In the genomic region with DNA sequence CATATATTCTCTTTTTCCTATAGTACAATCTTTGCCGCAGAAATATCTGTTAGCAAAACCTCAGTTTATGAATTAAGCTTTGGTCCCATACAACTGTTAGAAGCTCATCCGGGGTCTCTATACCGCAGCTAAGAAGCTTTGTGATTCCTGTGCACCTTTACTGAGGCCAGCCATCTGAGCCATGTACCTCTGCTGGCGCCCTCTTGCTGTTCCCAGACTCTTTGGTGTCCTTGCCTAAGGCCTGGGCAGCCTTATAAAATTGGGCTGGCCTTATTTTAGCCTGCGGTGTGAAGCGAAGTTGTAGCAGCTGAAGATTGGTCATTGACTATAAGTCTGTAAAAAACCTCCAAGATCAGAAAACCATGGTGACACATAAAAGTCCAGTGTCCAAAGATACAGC, we compare ENCODE assay signal across 2 cellular contexts.
TF ChIP-seq lines count a peak whose summit lies in the region.

No MANE protein-coding gene starts in this region.

TF ChIP-seq in HCT116, 20 proteins besides CTCF, POLR2A, EP300 and RAD21:
- TF ChIP-seq, protein P1, sequence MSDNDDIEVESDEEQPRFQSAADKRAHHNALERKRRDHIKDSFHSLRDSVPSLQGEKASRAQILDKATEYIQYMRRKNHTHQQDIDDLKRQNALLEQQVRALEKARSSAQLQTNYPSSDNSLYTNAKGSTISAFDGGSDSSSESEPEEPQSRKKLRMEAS (IDR thresholded peaks at IDR 0.05): no peak
- TF ChIP-seq FOSL1 (IDR thresholded peaks at IDR 0.05; ENCODE audit: low read depth) (no peak), ELF1 (IDR thresholded peaks at IDR 0.05; ENCODE audit: borderline replicate concordance, low read depth) (no peak), CBX3 (IDR thresholded peaks at IDR 0.05; ENCODE audit: low read depth) (no peak), SRF (IDR thresholded peaks at IDR 0.05; ENCODE audit: low read depth) (no peak), ZFX (IDR thresholded peaks at IDR 0.05) (no peak), EZH2 (IDR thresholded peaks at IDR 0.05) (no peak), TCF7L2 (IDR thresholded peaks at IDR 0.05; ENCODE audit: borderline replicate concordance, extremely low read depth, insufficient read depth, insufficient read length) (no peak)
- TF ChIP-seq, protein P2, sequence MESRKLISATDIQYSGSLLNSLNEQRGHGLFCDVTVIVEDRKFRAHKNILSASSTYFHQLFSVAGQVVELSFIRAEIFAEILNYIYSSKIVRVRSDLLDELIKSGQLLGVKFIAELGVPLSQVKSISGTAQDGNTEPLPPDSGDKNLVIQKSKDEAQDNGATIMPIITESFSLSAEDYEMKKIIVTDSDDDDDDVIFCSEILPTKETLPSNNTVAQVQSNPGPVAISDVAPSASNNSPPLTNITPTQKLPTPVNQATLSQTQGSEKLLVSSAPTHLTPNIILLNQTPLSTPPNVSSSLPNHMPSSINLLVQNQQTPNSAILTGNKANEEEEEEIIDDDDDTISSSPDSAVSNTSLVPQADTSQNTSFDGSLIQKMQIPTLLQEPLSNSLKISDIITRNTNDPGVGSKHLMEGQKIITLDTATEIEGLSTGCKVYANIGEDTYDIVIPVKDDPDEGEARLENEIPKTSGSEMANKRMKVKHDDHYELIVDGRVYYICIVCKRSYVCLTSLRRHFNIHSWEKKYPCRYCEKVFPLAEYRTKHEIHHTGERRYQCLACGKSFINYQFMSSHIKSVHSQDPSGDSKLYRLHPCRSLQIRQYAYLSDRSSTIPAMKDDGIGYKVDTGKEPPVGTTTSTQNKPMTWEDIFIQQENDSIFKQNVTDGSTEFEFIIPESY (IDR thresholded peaks at IDR 0.05; ENCODE audit: extremely low read depth, insufficient replicate concordance, low read length): no peak

TF ChIP-seq in WTC11, 78 proteins besides CTCF, POLR2A, EP300 and RAD21:
- no peak for TF ChIP-seq TEAD1 (CRISPR knock-in tag; IDR thresholded peaks at IDR 0.05)
- TF ChIP-seq IRF2 (CRISPR knock-in tag; IDR thresholded peaks at IDR 0.05; ENCODE audit: borderline replicate concordance, low read depth): no peak
- no peak for TF ChIP-seq ZNF263 (CRISPR knock-in tag; IDR thresholded peaks at IDR 0.05; ENCODE audit: low read depth)
- no peak for TF ChIP-seq GTF2I (CRISPR knock-in tag; conservative IDR thresholded peaks at IDR 0.05)
- TF ChIP-seq, protein P3, sequence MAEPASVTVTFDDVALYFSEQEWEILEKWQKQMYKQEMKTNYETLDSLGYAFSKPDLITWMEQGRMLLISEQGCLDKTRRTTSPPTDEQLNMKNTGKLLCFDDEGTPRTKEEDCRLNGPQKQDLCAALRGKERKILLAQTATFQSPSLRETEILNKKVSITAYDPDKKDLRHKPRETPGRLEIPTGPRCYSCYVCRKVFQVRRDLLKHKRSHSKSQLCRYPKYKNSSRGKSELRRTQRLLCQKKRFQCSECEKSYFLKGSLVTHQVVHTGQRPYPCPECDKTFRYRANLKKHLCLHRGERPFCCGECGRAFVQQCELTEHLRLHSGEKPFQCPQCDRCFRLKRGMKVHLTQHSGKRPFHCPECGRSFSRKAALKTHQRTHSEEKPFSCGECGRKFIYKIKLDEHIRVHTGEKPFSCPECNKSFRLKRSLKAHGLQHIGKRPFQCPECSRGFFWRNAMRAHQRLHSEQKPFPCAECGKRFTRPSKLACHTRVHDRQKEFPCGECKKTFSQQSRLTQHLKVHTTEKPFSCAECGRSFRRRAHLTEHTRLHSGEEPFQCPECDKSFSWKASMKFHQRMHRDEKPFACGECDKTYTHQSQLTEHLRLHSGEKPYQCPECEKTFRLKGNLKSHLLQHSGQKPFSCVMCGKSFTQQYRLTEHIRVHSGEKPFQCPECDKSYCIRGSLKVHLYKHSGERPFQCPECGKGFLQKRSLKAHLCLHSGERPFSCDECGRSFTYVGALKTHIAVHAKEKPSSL (CRISPR knock-in tag; conservative IDR thresholded peaks at IDR 0.05): no peak
- no peak for TF ChIP-seq GRHL2 (CRISPR knock-in tag; IDR thresholded peaks at IDR 0.05; ENCODE audit: insufficient replicate concordance, severe bottlenecking)
- TF ChIP-seq, protein P4, sequence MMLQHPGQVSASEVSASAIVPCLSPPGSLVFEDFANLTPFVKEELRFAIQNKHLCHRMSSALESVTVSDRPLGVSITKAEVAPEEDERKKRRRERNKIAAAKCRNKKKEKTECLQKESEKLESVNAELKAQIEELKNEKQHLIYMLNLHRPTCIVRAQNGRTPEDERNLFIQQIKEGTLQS (CRISPR knock-in tag; conservative IDR thresholded peaks at IDR 0.05): no peak
- no peak for TF ChIP-seq MXD4 (CRISPR knock-in tag; IDR thresholded peaks at IDR 0.05; ENCODE audit: borderline replicate concordance)
- TF ChIP-seq JUN (CRISPR knock-in tag; IDR thresholded peaks at IDR 0.05): no peak
- no peak for TF ChIP-seq JAZF1 (CRISPR knock-in tag; IDR thresholded peaks at IDR 0.05)
- no peak for TF ChIP-seq ZNF396 (CRISPR knock-in tag; IDR thresholded peaks at IDR 0.05; ENCODE audit: borderline replicate concordance)
- no peak for TF ChIP-seq OVOL2 (CRISPR knock-in tag; IDR thresholded peaks at IDR 0.05; ENCODE audit: borderline replicate concordance)
- TF ChIP-seq, protein P5, sequence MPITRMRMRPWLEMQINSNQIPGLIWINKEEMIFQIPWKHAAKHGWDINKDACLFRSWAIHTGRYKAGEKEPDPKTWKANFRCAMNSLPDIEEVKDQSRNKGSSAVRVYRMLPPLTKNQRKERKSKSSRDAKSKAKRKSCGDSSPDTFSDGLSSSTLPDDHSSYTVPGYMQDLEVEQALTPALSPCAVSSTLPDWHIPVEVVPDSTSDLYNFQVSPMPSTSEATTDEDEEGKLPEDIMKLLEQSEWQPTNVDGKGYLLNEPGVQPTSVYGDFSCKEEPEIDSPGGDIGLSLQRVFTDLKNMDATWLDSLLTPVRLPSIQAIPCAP (CRISPR knock-in tag; IDR thresholded peaks at IDR 0.05): no peak
- no peak for TF ChIP-seq SMAD3 (CRISPR knock-in tag; IDR thresholded peaks at IDR 0.05; ENCODE audit: borderline replicate concordance)
- TF ChIP-seq, protein P6, sequence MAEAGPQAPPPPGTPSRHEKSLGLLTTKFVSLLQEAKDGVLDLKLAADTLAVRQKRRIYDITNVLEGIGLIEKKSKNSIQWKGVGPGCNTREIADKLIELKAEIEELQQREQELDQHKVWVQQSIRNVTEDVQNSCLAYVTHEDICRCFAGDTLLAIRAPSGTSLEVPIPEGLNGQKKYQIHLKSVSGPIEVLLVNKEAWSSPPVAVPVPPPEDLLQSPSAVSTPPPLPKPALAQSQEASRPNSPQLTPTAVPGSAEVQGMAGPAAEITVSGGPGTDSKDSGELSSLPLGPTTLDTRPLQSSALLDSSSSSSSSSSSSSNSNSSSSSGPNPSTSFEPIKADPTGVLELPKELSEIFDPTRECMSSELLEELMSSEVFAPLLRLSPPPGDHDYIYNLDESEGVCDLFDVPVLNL (CRISPR knock-in tag; IDR thresholded peaks at IDR 0.05; ENCODE audit: borderline replicate concordance, low read depth): no peak
- TF ChIP-seq TEAD4 (CRISPR knock-in tag; IDR thresholded peaks at IDR 0.05): no peak
- TF ChIP-seq NR3C1 (CRISPR knock-in tag; conservative IDR thresholded peaks at IDR 0.05; ENCODE audit: low read depth): no peak
- no peak for TF ChIP-seq RORB (CRISPR knock-in tag; IDR thresholded peaks at IDR 0.05)
- no peak for TF ChIP-seq GABPB1 (CRISPR knock-in tag; IDR thresholded peaks at IDR 0.05)
- TF ChIP-seq, protein P7, sequence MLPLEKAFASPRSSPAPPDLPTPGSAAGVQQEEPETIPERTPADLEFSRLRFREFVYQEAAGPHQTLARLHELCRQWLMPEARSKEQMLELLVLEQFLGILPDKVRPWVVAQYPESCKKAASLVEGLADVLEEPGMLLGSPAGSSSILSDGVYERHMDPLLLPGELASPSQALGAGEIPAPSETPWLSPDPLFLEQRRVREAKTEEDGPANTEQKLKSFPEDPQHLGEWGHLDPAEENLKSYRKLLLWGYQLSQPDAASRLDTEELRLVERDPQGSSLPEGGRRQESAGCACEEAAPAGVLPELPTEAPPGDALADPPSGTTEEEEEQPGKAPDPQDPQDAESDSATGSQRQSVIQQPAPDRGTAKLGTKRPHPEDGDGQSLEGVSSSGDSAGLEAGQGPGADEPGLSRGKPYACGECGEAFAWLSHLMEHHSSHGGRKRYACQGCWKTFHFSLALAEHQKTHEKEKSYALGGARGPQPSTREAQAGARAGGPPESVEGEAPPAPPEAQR (CRISPR knock-in tag; IDR thresholded peaks at IDR 0.05): no peak
TF ChIP-seq in WTC11: peak in this region for 0.
